Comparison of ENCODE assay signal across 20 cellular contexts in genomic region chr2:217429981-217430500, GRCh38.
DNase-seq lines count a peak whose midpoint lies in the region; ATAC-seq and TF ChIP-seq lines count a peak whose summit lies in the region.
"Had no signal": no experiment of that assay in that cellular context is flagged by ENCODE, and none has a peak within 500 bp of the region (broad histone marks: within the 10 kb centered on the region; RNA-seq: fewer than 3 reads in every experiment).

No MANE protein-coding gene starts in this region.

- H3K9me3 Mint-ChIP-seq in nephron: peaks cover 3% of the 10 kb centered on the region
- H3K9me3 Mint-ChIP-seq in H9: no peaks in the 10 kb centered on the region
- no peaks in the 10 kb centered on the region for H3K9me3 Mint-ChIP-seq in activated CD8-positive, alpha-beta memory T cell treated with anti-CD3 and anti-CD28 coated beads, Interleukin-2, amount 10 ng/mL, durations not matched to agents 7 days and 5 days (ENCODE audit: low read depth)
- H3K9me3 Mint-ChIP-seq: CD4-positive, alpha-beta memory T cell; T-helper 1 cell treated with Interleukin-12 subunit alpha and Interleukin-12 subunit beta and Interleukin-4 antibody, amounts not matched to agents 30 μg/mL and 1 μg/mL, for 36 hours had no signal

- no peak overlapping the region for H3K4me3 ChIP-seq in PC-3 (ENCODE audit: low read length)
- H3K4me3 ChIP-seq: body of pancreas, Peyer's patch, prostate gland, SJCRH30, skin epidermis had no signal

- H3K79me1 ChIP-seq in H9 (ENCODE audit: insufficient read depth, low read depth, low read length, poor library complexity, severe bottlenecking): no peaks in the 10 kb centered on the region

- POLR2A ChIA-PET in PC-3 (lab: Charles Lee; ENCODE audit: unreplicated experiment): no interaction called here

- H2BK120ac ChIP-seq in H9 (ENCODE audit: low read depth, low read length, poor library complexity, severe bottlenecking): no peak overlapping the region

- H2BK12ac ChIP-seq in H9 (ENCODE audit: insufficient read length, low read depth, low read length): no peak overlapping the region

- no peak overlapping the region for H2BK20ac ChIP-seq in H9 (ENCODE audit: low read depth, low read length, poor library complexity, severe bottlenecking)

- CTCF ChIA-PET in PC-3 (lab: Charles Lee): no interaction called here
- CTCF ChIA-PET in activated CD8-positive, alpha-beta memory T cell treated with anti-CD3 and anti-CD28 coated beads, Interleukin-2, amount 10 ng/mL, durations not matched to agents 7 days and 5 days (lab: Charles Lee): no interaction called here

- no peaks in the 10 kb centered on the region for H3F3A ChIP-seq in PC-3 (ENCODE audit: low read length, unreplicated experiment)

- H3K27me3 ChIP-seq in PC-3 (ENCODE audit: low read length): no peaks in the 10 kb centered on the region
- H3K27me3 ChIP-seq in H9 (ENCODE audit: insufficient read depth, low read length): no peaks in the 10 kb centered on the region
- H3K27me3 ChIP-seq: body of pancreas, Peyer's patch, SJCRH30 had no signal

- no peak overlapping the region for H4K8ac ChIP-seq in H9 (replicated peaks; ENCODE audit: insufficient read length, low read depth, low read length)

- H3K4ac ChIP-seq in H9 (ENCODE audit: low read depth, low read length): no peak overlapping the region

- no peak overlapping the region for H3K23ac ChIP-seq in H9 (ENCODE audit: insufficient read length, low read depth, low read length)

- H3K9me2 ChIP-seq in PC-3 (replicated peaks; ENCODE audit: low read length): no peaks in the 10 kb centered on the region

- ATAC-seq in PC-3: no peak
- ATAC-seq in activated CD8-positive, alpha-beta memory T cell treated with anti-CD3 and anti-CD28 coated beads, Interleukin-2, amount 10 ng/mL, durations not matched to agents 7 days and 5 days: no peak
- ATAC-seq: body of pancreas had no signal

- no peak overlapping the region for H3K18ac ChIP-seq in H9 (ENCODE audit: insufficient read length, low read depth, low read length)

- H3K4me2 ChIP-seq in PC-3 (ENCODE audit: low read length) (no peak overlapping the region), H9 (ENCODE audit: insufficient read depth, insufficient read length, low read length) (no peak overlapping the region)

- no TSS peak for BruUV-seq in PC-3 (replicated peaks; lab: Mats Ljungman, UMichigan)

- no peak overlapping the region for H2BK5ac ChIP-seq in H9 (ENCODE audit: insufficient read length, low read length)

- WGBS in H9 (ENCODE audit: extremely low coverage, insufficient read length, low lambda C conversion rate): no CpG with 5 or more reads among the region's 6 CpGs

- H3K23me2 ChIP-seq in H9 (ENCODE audit: insufficient read length, low read depth, low read length, poor library complexity, severe bottlenecking): no peaks in the 10 kb centered on the region

- H2BK15ac ChIP-seq in H9 (ENCODE audit: low read depth, low read length): no peak overlapping the region

- H3K27ac Mint-ChIP-seq in nephron: peak overlapping the region in 2 of 3 experiments; percentile 48 to 97
- no peak overlapping the region for H3K27ac Mint-ChIP-seq in H9
- H3K27ac Mint-ChIP-seq in activated CD8-positive, alpha-beta memory T cell treated with anti-CD3 and anti-CD28 coated beads, Interleukin-2, amount 10 ng/mL, durations not matched to agents 7 days and 5 days: no peak overlapping the region
- H3K27ac Mint-ChIP-seq: CD4-positive, alpha-beta memory T cell; T-helper 1 cell treated with Interleukin-12 subunit alpha and Interleukin-12 subunit beta and Interleukin-4 antibody, amounts not matched to agents 30 μg/mL and 1 μg/mL, for 36 hours had no signal

- no peaks in the 10 kb centered on the region for H3K36me3 ChIP-seq in PC-3 (ENCODE audit: low read depth, low read length)
- H3K36me3 ChIP-seq: Peyer's patch, prostate gland, SJCRH30 had no signal

- H3K4me3 Mint-ChIP-seq in nephron (no peak overlapping the region), H9 (no peak overlapping the region)
- H3K4me3 Mint-ChIP-seq in activated CD8-positive, alpha-beta memory T cell treated with anti-CD3 and anti-CD28 coated beads, Interleukin-2, amount 10 ng/mL, durations not matched to agents 7 days and 5 days: no peak overlapping the region
- H3K4me3 Mint-ChIP-seq: CD4-positive, alpha-beta memory T cell; T-helper 1 cell treated with Interleukin-12 subunit alpha and Interleukin-12 subunit beta and Interleukin-4 antibody, amounts not matched to agents 30 μg/mL and 1 μg/mL, for 36 hours had no signal

- H3K27ac ChIP-seq in PC-3 (ENCODE audit: low read length) (no peak overlapping the region), H9 (ENCODE audit: insufficient read length, low read depth, low read length) (no peak overlapping the region)
- H3K27ac ChIP-seq: body of pancreas, SJCRH30 had no signal

- H3K36me3 Mint-ChIP-seq in nephron (ENCODE audit: low read depth) (no peaks in the 10 kb centered on the region), H9 (ENCODE audit: insufficient read depth in 1 of 3, low read depth in 3 of 3) (no peaks in the 10 kb centered on the region)
- H3K36me3 Mint-ChIP-seq in activated CD8-positive, alpha-beta memory T cell treated with anti-CD3 and anti-CD28 coated beads, Interleukin-2, amount 10 ng/mL, durations not matched to agents 7 days and 5 days: no peaks in the 10 kb centered on the region

- H3K9me3 ChIP-seq in PC-3 (ENCODE audit: low read length): no peaks in the 10 kb centered on the region
- no peaks in the 10 kb centered on the region for H3K9me3 ChIP-seq in H9 (ENCODE audit: control insufficient read depth, low read depth, low read length)
- H3K9me3 ChIP-seq: body of pancreas, Peyer's patch, prostate gland, SJCRH30 had no signal

- H2AFZ ChIP-seq in PC-3 (ENCODE audit: low read length): 0 out of 2 replicates have a peak overlapping the region, but pooled peaks have one; percentile 40
- H2AFZ ChIP-seq in H9 (ENCODE audit: low read length): no peak overlapping the region

- intact Hi-C loops in PC-3 (cut with micrococcal nuclease): no loop called here

- H3K27me3 Mint-ChIP-seq in nephron (ENCODE audit: low read depth): no peaks in the 10 kb centered on the region
- peaks cover 19% of the 10 kb centered on the region for H3K27me3 Mint-ChIP-seq in H9 (ENCODE audit: low read depth)
- peaks cover 2% of the 10 kb centered on the region for H3K27me3 Mint-ChIP-seq in activated CD8-positive, alpha-beta memory T cell treated with anti-CD3 and anti-CD28 coated beads, Interleukin-2, amount 10 ng/mL, durations not matched to agents 7 days and 5 days
- H3K27me3 Mint-ChIP-seq: CD4-positive, alpha-beta memory T cell had no signal

- no peak overlapping the region for H4K5ac ChIP-seq in H9 (ENCODE audit: insufficient read length, low read depth, low read length)

- no peak overlapping the region for H2AK5ac ChIP-seq in H9 (ENCODE audit: insufficient read length, low read length)

- no peak for TF ChIP-seq CTCF in PC-3 (conservative IDR thresholded peaks at IDR 0.05; ENCODE audit: low read depth, low read length)
- TF ChIP-seq CTCF in nephron (IDR thresholded peaks at IDR 0.05; ENCODE audit: unreplicated experiment in 3 of 3): no peak
- TF ChIP-seq CTCF in H9 (conservative IDR thresholded peaks at IDR 0.05): no peak

- H4K20me1 ChIP-seq in PC-3 (ENCODE audit: low read length): no peaks in the 10 kb centered on the region
- no peaks in the 10 kb centered on the region for H4K20me1 ChIP-seq in H9 (ENCODE audit: control insufficient read depth, insufficient read depth, insufficient read length)

- H3K79me2 ChIP-seq in PC-3 (ENCODE audit: low read length) (no peaks in the 10 kb centered on the region), H9 (ENCODE audit: insufficient read depth, low read length) (no peaks in the 10 kb centered on the region)

- H4K91ac ChIP-seq in H9 (ENCODE audit: insufficient read length, low read depth, low read length): no peak overlapping the region

- H3K4me1 ChIP-seq in PC-3 (ENCODE audit: insufficient read depth, low read length): peaks cover 11% of the 10 kb centered on the region
- H3K4me1 ChIP-seq in H9 (ENCODE audit: insufficient read depth, low read length): peaks cover 3% of the 10 kb centered on the region; the same call in 1 of the 2 replicates
- H3K4me1 ChIP-seq: prostate gland had no signal

- H3K56ac ChIP-seq in H9 (ENCODE audit: insufficient read length, low read depth, low read length): no peak overlapping the region

- H3K4me1 Mint-ChIP-seq in nephron: peaks cover 42% of the 10 kb centered on the region
- H3K4me1 Mint-ChIP-seq in H9: peaks cover 19 to 20% of the 10 kb centered on the region in 2 experiments
- H3K4me1 Mint-ChIP-seq in activated CD8-positive, alpha-beta memory T cell treated with anti-CD3 and anti-CD28 coated beads, Interleukin-2, amount 10 ng/mL, durations not matched to agents 7 days and 5 days: peaks cover 12% of the 10 kb centered on the region
- H3K4me1 Mint-ChIP-seq: CD4-positive, alpha-beta memory T cell had no signal

- DNase-seq in PC-3 (peak; percentile 40), fibroblast of gingiva (ENCODE audit: low read depth) (peak; percentile 70), H9 (no peak), globus pallidus (ENCODE audit: low spot score) (no peak), NCI-H526 treated with DMSO at 0.1 percent for 48 hours (lab: John Stamatoyannopoulos, UW) (no peak)
- no peak for DNase-seq in activated CD8-positive, alpha-beta memory T cell treated with anti-CD3 and anti-CD28 coated beads, Interleukin-2, amount 10 ng/mL, durations not matched to agents 7 days and 5 days
- DNase-seq: activated gamma-delta T cell; activated T-cell treated with anti-CD3 and anti-CD28 coated beads, Interleukin-2, amount 50 U/mL, for 1 hour; body of pancreas; CD4-positive, alpha-beta memory T cell; effector CD4-positive, alpha-beta T cell; NCI-H1417 treated with DMSO at 0.1 percent for 48 hours; NCI-H510A treated with DMSO at 0.1 percent for 48 hours; Peyer's patch; SJCRH30; stimulated activated CD4-positive, alpha-beta T cell treated with anti-CD3 and anti-CD28 coated beads, Interleukin-2, amount 100 ng/mL, for 24 hours had no signal

- no peak overlapping the region for H3K9ac ChIP-seq in PC-3 (ENCODE audit: low read length)
- no peak overlapping the region for H3K9ac ChIP-seq in H9 (ENCODE audit: extremely low read depth, insufficient read length, low read length)

- no peak overlapping the region for H3K14ac ChIP-seq in H9 (ENCODE audit: insufficient read depth, low read length)

- H3T11ph ChIP-seq in H9 (ENCODE audit: low read length): no peak overlapping the region

Comparison
In these comparisons a context has a peak if more than half of its experiments do, and no peak if none do; other contexts are left out.
1. DNase-seq: peak in PC-3 (single experiment) and fibroblast of gingiva (single experiment); none in H9 (single experiment), globus pallidus (single experiment), NCI-H526 treated with DMSO at 0.1 percent for 48 hours (single experiment) and activated CD8-positive, alpha-beta memory T cell treated with anti-CD3 and anti-CD28 coated beads, Interleukin-2, amount 10 ng/mL, durations not matched to agents 7 days and 5 days (single experiment).
2. H3K27ac Mint-ChIP-seq: peak in nephron (2 of 3); none in H9 (0 of 3) and activated CD8-positive, alpha-beta memory T cell treated with anti-CD3 and anti-CD28 coated beads, Interleukin-2, amount 10 ng/mL, durations not matched to agents 7 days and 5 days (single experiment).